15 cellular contexts compared by ENCODE assay signal in genomic region chr11:20238712-20239111, GRCh38.
DNase-seq lines count a peak whose midpoint lies in the region; ATAC-seq and TF ChIP-seq lines count a peak whose summit lies in the region.
"Had no signal": no experiment of that assay in that cellular context is flagged by ENCODE, and none has a peak within 500 bp of the region (broad histone marks: within the 10 kb centered on the region; RNA-seq: fewer than 3 reads in every experiment).

No MANE protein-coding gene starts in this region.

- TF ChIP-seq EP300 in Ishikawa (IDR thresholded peaks at IDR 0.05; ENCODE audit: borderline replicate concordance), result no peak

- DNase-seq in DMS 273 (lab: John Stamatoyannopoulos, UW; ENCODE audit: unreplicated experiment), result peak; percentile 49
- no peak for DNase-seq in DMS 273 treated with DMSO at 0.1 percent for 48 hours (lab: John Stamatoyannopoulos, UW)
- peak; percentile 5 for DNase-seq in NCI-H82 treated with DMSO at 0.1 percent for 48 hours (lab: John Stamatoyannopoulos, UW; ENCODE audit: unreplicated experiment)
- DNase-seq in mucosa of descending colon, result peak; percentile 57 to 83 (median 78)
- no peak for DNase-seq in foreskin melanocyte
- no peak for DNase-seq in stimulated activated naive CD4-positive, alpha-beta T cell (lab: John Stamatoyannopoulos, UW)
- no peak for DNase-seq in GF-D8 (lab: John Stamatoyannopoulos, UW)
- DNase-seq: central memory CD4-positive, alpha-beta T cell; GM23248; NCI-H1694 treated with DMSO at 0.1 percent for 48 hours; occipital lobe; sigmoid colon; tibial artery had no signal

- peak; percentile 98 for ATAC-seq in mucosa of descending colon
- ATAC-seq: Right ventricle myocardium inferior had no signal

- no peak for TF ChIP-seq RAD21 in Ishikawa (IDR thresholded peaks at IDR 0.05; ENCODE audit: low read depth)

- H3K36me3 ChIP-seq in mucosa of descending colon (ENCODE audit: low read depth), result no peaks in the 10 kb centered on the region
- H3K36me3 ChIP-seq: sigmoid colon, tibial artery had no signal

- no peaks in the 10 kb centered on the region for H3K4me1 ChIP-seq in mucosa of descending colon (ENCODE audit: low read depth)
- H3K4me1 ChIP-seq: sigmoid colon, tibial artery had no signal

- intact Hi-C loops in mucosa of descending colon (cut with DNase I, micrococcal nuclease), result no loop called here

- no peaks in the 10 kb centered on the region for H3K9me3 ChIP-seq in mucosa of descending colon

- no peak for TF ChIP-seq CTCF in mucosa of descending colon (IDR thresholded peaks at IDR 0.05)

- H3K4me3 ChIP-seq in mucosa of descending colon, result no peak overlapping the region
- H3K4me3 ChIP-seq: GM23248, sigmoid colon, tibial artery had no signal

TF ChIP-seq in Ishikawa, 13 proteins besides CTCF, POLR2A, EP300 and RAD21:
- no peak for TF ChIP-seq ZBTB7A (IDR thresholded peaks at IDR 0.05; ENCODE audit: low read depth)
- TF ChIP-seq MAX (IDR thresholded peaks at IDR 0.05), result no peak
- no peak for TF ChIP-seq EGR1 (IDR thresholded peaks at IDR 0.05)
- TF ChIP-seq, protein P1, sequence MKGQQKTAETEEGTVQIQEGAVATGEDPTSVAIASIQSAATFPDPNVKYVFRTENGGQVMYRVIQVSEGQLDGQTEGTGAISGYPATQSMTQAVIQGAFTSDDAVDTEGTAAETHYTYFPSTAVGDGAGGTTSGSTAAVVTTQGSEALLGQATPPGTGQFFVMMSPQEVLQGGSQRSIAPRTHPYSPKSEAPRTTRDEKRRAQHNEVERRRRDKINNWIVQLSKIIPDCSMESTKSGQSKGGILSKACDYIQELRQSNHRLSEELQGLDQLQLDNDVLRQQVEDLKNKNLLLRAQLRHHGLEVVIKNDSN (IDR thresholded peaks at IDR 0.05), result peak; percentile 82

Comparison
In these comparisons a context has a peak if more than half of its experiments do, and no peak if none do; other contexts are left out.
1. DNase-seq: peak in DMS 273 (single experiment), NCI-H82 treated with DMSO at 0.1 percent for 48 hours (single experiment) and mucosa of descending colon (3 of 3); none in DMS 273 treated with DMSO at 0.1 percent for 48 hours (single experiment), foreskin melanocyte (single experiment), stimulated activated naive CD4-positive, alpha-beta T cell (0 of 6) and GF-D8 (single experiment).